Comparison of ENCODE assay signal across 19 cellular contexts in genomic region chr17:50078430-50078829, GRCh38. TPM values are rescaled to one million over a fixed set of nuclear protein-coding genes. Genes with fewer than 3 reads are reported as not detected.
DNase-seq lines count a peak whose midpoint lies in the region; ATAC-seq, FAIRE-seq and TF ChIP-seq lines count a peak whose summit lies in the region.
"Had no signal": no experiment of that assay in that cellular context is flagged by ENCODE, and none has a peak within 500 bp of the region (broad histone marks: within the 10 kb centered on the region; RNA-seq: fewer than 3 reads in every experiment).

No MANE protein-coding gene starts in this region.

- no peak overlapping the region for H3K27ac ChIP-seq in HepG2 (ENCODE audit: extremely low read length, insufficient read depth, low read length)
- no peak overlapping the region for H3K27ac ChIP-seq in right lobe of liver
- H3K27ac ChIP-seq in osteoblast (ENCODE audit: low read depth, low read length) = peak overlapping the region; percentile 47
- H3K27ac ChIP-seq: BLaER1, KMS-11, SJSA1 had no signal

- H3K9me3 ChIP-seq in HepG2 (ENCODE audit: low read length) = no peaks in the 10 kb centered on the region
- H3K9me3 ChIP-seq in right lobe of liver = no peaks in the 10 kb centered on the region
- H3K9me3 ChIP-seq in osteoblast (ENCODE audit: low read depth, low read length) = no peaks in the 10 kb centered on the region
- H3K9me3 ChIP-seq: BLaER1, SJSA1 had no signal

- BruUV-seq in HepG2 (replicated peaks; lab: Mats Ljungman, UMichigan) = no TSS peak

- H3K79me2 ChIP-seq in HepG2 (ENCODE audit: insufficient read depth, low read length) (no peaks in the 10 kb centered on the region), osteoblast (ENCODE audit: insufficient read depth, low read length) (peaks cover 67% of the 10 kb centered on the region)

- TF ChIP-seq RAD21 in HepG2 (CRISPR knock-in tag; IDR thresholded peaks at IDR 0.05) = no peak

- no peaks in the 10 kb centered on the region for H3K27me3 Mint-ChIP-seq in chondrocyte (ENCODE audit: low read depth)
- no peaks in the 10 kb centered on the region for H3K27me3 Mint-ChIP-seq in activated T-cell treated with anti-CD3 and anti-CD28 coated beads, Interleukin-2, amount 50 U/mL, for 4 hours (ENCODE audit: low read depth)

- intact Hi-C loops in HepG2 (cut with micrococcal nuclease; ENCODE audit: unreplicated experiment) = loop anchor here (2.0 kb wide), 1 partner anchor 52 kb away; no protein-coding TSS in a partner anchor
- intact Hi-C loops in right lobe of liver (cut with DNase I) = loop anchor here in 1 of 2 donors (10.0 kb wide), 1 partner anchor 54 kb away; no protein-coding TSS in a partner anchor

- in situ Hi-C loops in HepG2 (cut with HindIII; ENCODE audit: extremely low pct_ligation_motif_present, low pct_unique_long_range_greater_than_20kb) = no loop called here

- no peak for ATAC-seq in HepG2
- no peak for ATAC-seq in right lobe of liver
- no peak for ATAC-seq in activated T-cell treated with anti-CD3 and anti-CD28 coated beads, Interleukin-2, amount 50 U/mL, for 4 hours
- no peak for ATAC-seq in GM21360 (IDR thresholded peaks at IDR 0.05; ENCODE audit: unreplicated experiment)
- ATAC-seq: CD8-positive, alpha-beta T cell had no signal

- H3K27me3 ChIP-seq in HepG2 (ENCODE audit: control insufficient read depth in 1 of 2, insufficient read depth in 2 of 2, low read length in 2 of 2) = peaks cover 0 to 21% of the 10 kb centered on the region in 2 experiments; a peak in 1 of 5 replicates
- H3K27me3 ChIP-seq in right lobe of liver = no peaks in the 10 kb centered on the region
- no peaks in the 10 kb centered on the region for H3K27me3 ChIP-seq in osteoblast (ENCODE audit: insufficient read depth, low read length)
- H3K27me3 ChIP-seq: BLaER1, SJSA1 had no signal

- POLR2A ChIA-PET in HepG2 (lab: Yijun Ruan, JAX) = no interaction called here

- peaks cover 62% of the 10 kb centered on the region for H3K36me3 Mint-ChIP-seq in chondrocyte (ENCODE audit: low read depth)
- H3K36me3 Mint-ChIP-seq in activated T-cell treated with anti-CD3 and anti-CD28 coated beads, Interleukin-2, amount 50 U/mL, for 4 hours (ENCODE audit: insufficient read depth) = peaks cover 2% of the 10 kb centered on the region

- H3K4me3 ChIP-seq in HepG2 (replicated peaks in 1 of 3; ENCODE audit: insufficient read depth in 1 of 3, low read depth in 2 of 3, low read length in 3 of 3) (no peak overlapping the region), right lobe of liver (no peak overlapping the region), osteoblast (ENCODE audit: insufficient read depth, low read length) (no peak overlapping the region)
- H3K4me3 ChIP-seq: BLaER1, SJSA1 had no signal

- H3K9me3 Mint-ChIP-seq in chondrocyte (ENCODE audit: low read depth) = no peaks in the 10 kb centered on the region
- no peaks in the 10 kb centered on the region for H3K9me3 Mint-ChIP-seq in activated T-cell treated with anti-CD3 and anti-CD28 coated beads, Interleukin-2, amount 50 U/mL, for 4 hours
- H3K9me3 Mint-ChIP-seq: CD8-positive, alpha-beta T cell had no signal

- no peak overlapping the region for H3K4me2 ChIP-seq in HepG2 (ENCODE audit: low read depth, low read length)
- no peak overlapping the region for H3K4me2 ChIP-seq in osteoblast (ENCODE audit: insufficient read depth, low read length)
- H3K4me2 ChIP-seq: BLaER1, KMS-11 had no signal

- TF ChIP-seq EP300 in HepG2 (IDR thresholded peaks at IDR 0.05; ENCODE audit: low read depth in 2 of 2, low read length in 2 of 2) (no peak), HepG2 (CRISPR knock-in tag; IDR thresholded peaks at IDR 0.05; ENCODE audit: borderline replicate concordance) (no peak)

- FAIRE-seq in HepG2 (lab: Jason Lieb, UNC) = no peak
- FAIRE-seq: GM12891, GM19239, H1 had no signal

- no peak overlapping the region for H3K4me3 Mint-ChIP-seq in chondrocyte (ENCODE audit: unreplicated experiment)
- H3K4me3 Mint-ChIP-seq in activated T-cell treated with anti-CD3 and anti-CD28 coated beads, Interleukin-2, amount 50 U/mL, for 4 hours = no peak overlapping the region
- H3K4me3 Mint-ChIP-seq: CD8-positive, alpha-beta T cell had no signal

- H2AFZ ChIP-seq in HepG2 (ENCODE audit: low read length) (no peak overlapping the region), osteoblast (ENCODE audit: low read length) (no peak overlapping the region)

- CTCF ChIA-PET in HepG2 (lab: Yijun Ruan, JAX; ENCODE audit: low intra/inter-chr PET ratio, low total read pairs) = interaction anchor here (1.7 to 2.0 kb wide), 2 partner anchors 51 to 217 kb away, joined by 12 to 16 read pairs; no protein-coding TSS in a partner anchor

- H3K4me1 ChIP-seq in HepG2 (ENCODE audit: insufficient read depth, low read length) (no peaks in the 10 kb centered on the region), right lobe of liver (no peaks in the 10 kb centered on the region), osteoblast (ENCODE audit: insufficient read depth, low read length) (peaks cover 9% of the 10 kb centered on the region)
- H3K4me1 ChIP-seq: BLaER1, SJSA1 had no signal

- TF ChIP-seq POLR2A in HepG2 (IDR thresholded peaks at IDR 0.05; ENCODE audit: insufficient read depth in 1 of 2, low read depth in 2 of 2, low read length in 2 of 2) (no peak), right lobe of liver (IDR thresholded peaks at IDR 0.05) (no peak)

- 45% methylated on average over 4 of the region's 4 CpGs for WGBS in HepG2 (ENCODE audit: low lambda C conversion rate)
- WGBS in right lobe of liver (ENCODE audit: insufficient coverage, low coverage, low lambda C conversion rate, missing lambda C conversion rate) = 86% methylated on average over 3 of the region's 4 CpGs

- peaks cover 3% of the 10 kb centered on the region; the same call in 1 of the 2 replicates for H4K20me1 ChIP-seq in HepG2 (ENCODE audit: insufficient read depth, low read length)
- peaks cover 30% of the 10 kb centered on the region for H4K20me1 ChIP-seq in osteoblast (ENCODE audit: insufficient read depth, low read length)
- H4K20me1 ChIP-seq: BLaER1 had no signal

- TF ChIP-seq CTCF in HepG2 (CRISPR knock-in tag; IDR thresholded peaks at IDR 0.05) = no peak
- no peak for TF ChIP-seq CTCF in right lobe of liver (IDR thresholded peaks at IDR 0.05)
- no peak for TF ChIP-seq CTCF in chondrocyte (IDR thresholded peaks at IDR 0.05)
- TF ChIP-seq CTCF in osteoblast (IDR thresholded peaks at IDR 0.05; ENCODE audit: extremely low read depth, low read depth, low read length) = no peak

- DNase-seq in HepG2 (ENCODE audit: low spot score) (no peak), right lobe of liver (no peak), chondrocyte (ENCODE audit: low spot score) (peak; percentile 13), osteoblast (ENCODE audit: insufficient read length, low spot score, missing footprints) (peak; percentile 49), activated gamma-delta T cell (lab: John Stamatoyannopoulos, UW) (no peak)
- no peak for DNase-seq in activated T-cell treated with anti-CD3 and anti-CD28 coated beads, Interleukin-2, amount 50 U/mL, for 4 hours
- DNase-seq: CD8-positive, alpha-beta T cell; DMS53; EL; NCI-H1436 treated with DMSO at 0.1 percent for 48 hours; NCI-H2029; NCI-H345 had no signal

- peaks cover 14% of the 10 kb centered on the region for H3K4me1 Mint-ChIP-seq in chondrocyte (ENCODE audit: low read depth)
- H3K4me1 Mint-ChIP-seq in activated T-cell treated with anti-CD3 and anti-CD28 coated beads, Interleukin-2, amount 50 U/mL, for 4 hours (ENCODE audit: low read depth) = no peaks in the 10 kb centered on the region

- H3K36me3 ChIP-seq in HepG2 (replicated peaks in 1 of 2; ENCODE audit: control insufficient read depth in 1 of 2, insufficient read depth in 2 of 2, low read length in 2 of 2) (no peaks in the 10 kb centered on the region), right lobe of liver (peaks cover 0 to 1% (median 0%) of the 10 kb centered on the region in 4 donors), osteoblast (ENCODE audit: insufficient read depth, low read length) (peaks cover 97% of the 10 kb centered on the region)
- H3K36me3 ChIP-seq: BLaER1 had no signal

- H3K27ac Mint-ChIP-seq in chondrocyte (ENCODE audit: unreplicated experiment) = no peak overlapping the region
- H3K27ac Mint-ChIP-seq: CD8-positive, alpha-beta T cell had no signal

- no peak overlapping the region for H3K9ac ChIP-seq in HepG2 (ENCODE audit: insufficient read depth, low read depth, low read length)
- H3K9ac ChIP-seq: BLaER1, KMS-11 had no signal

RNA-seq across cellular contexts. Expression of gene PDK2, which starts 16.7 kb away (rescaled TPM):
- 18.5 and 19.2 TPM in 2 replicates for total RNA-seq in HepG2 (2016; rRNA removed; fragmentation: Illumina TruSeq; extraction: Trizol)
- total RNA-seq in HepG2 (2016; cell fraction: cytosol; rRNA removed; fragmentation: Illumina TruSeq; extraction: Trizol; ENCODE audit: low read depth) = 6.4 and 13.9 TPM in 2 replicates
- 16.2 and 19.8 TPM in 2 replicates for total RNA-seq in HepG2 (2016; cell fraction: insoluble cytoplasmic fraction; rRNA removed; fragmentation: Illumina TruSeq; extraction: Trizol)
- 10.9 and 11.9 TPM in 2 replicates for total RNA-seq in HepG2 (2016; cell fraction: membrane; rRNA removed; fragmentation: Illumina TruSeq; extraction: Trizol)
- 10.9 and 12.5 TPM in 2 replicates for total RNA-seq in HepG2 (2016; cell fraction: nucleus; rRNA removed; fragmentation: Illumina TruSeq; extraction: Trizol)
- 59.7 and 66.6 TPM in 2 replicates for polyA plus RNA-seq in HepG2 (2011; rRNA removed)
- polyA plus RNA-seq in HepG2 (2011; cell fraction: cytosol; rRNA removed) = 33.2 and 46.3 TPM in 2 replicates
- 86.5 and 102 TPM in 2 replicates for polyA plus RNA-seq in HepG2 (2011; cell fraction: nucleus; rRNA removed)
- 17.2 and 27.4 TPM in 2 replicates for polyA plus RNA-seq in HepG2 (2012)
- polyA plus RNA-seq in HepG2 (2016; cell fraction: cytosol; fragmentation: Illumina TruSeq; extraction: Trizol; ENCODE audit: low read depth) = 9.3 and 10.8 TPM in 2 replicates
- polyA plus RNA-seq in HepG2 (2016; cell fraction: insoluble cytoplasmic fraction; fragmentation: Illumina TruSeq; extraction: Trizol; ENCODE audit: low read depth) = 22.3 and 32.8 TPM in 2 replicates
- polyA plus RNA-seq in HepG2 (2016; cell fraction: membrane; fragmentation: Illumina TruSeq; extraction: Trizol; ENCODE audit: low read depth) = 12.0 and 14.3 TPM in 2 replicates
- polyA plus RNA-seq in HepG2 (2016; cell fraction: nucleus; fragmentation: Illumina TruSeq; extraction: Trizol; ENCODE audit: insufficient read depth, low read depth) = 21.9 and 24.6 TPM in 2 replicates
- 111 and 113 TPM in 2 replicates for polyA minus RNA-seq in HepG2 (2011; rRNA and poly(A)+ RNA removed; ENCODE audit: low replicate concordance)
- polyA minus RNA-seq in HepG2 (2011; cell fraction: cytosol; rRNA and poly(A)+ RNA removed) = 22.7 and 28.5 TPM in 2 replicates
- 44.5 and 48.7 TPM in 2 replicates for polyA minus RNA-seq in HepG2 (2011; cell fraction: nucleus; rRNA and poly(A)+ RNA removed)
- total RNA-seq in right lobe of liver = 10 to 100 TPM; 25.0 to 58.0 (median 44.8) TPM
- 28.9 to 38.0 TPM (median 31.1 TPM) in 3 replicates for total RNA-seq in chondrocyte
- 43.4 and 54.8 TPM in 2 replicates for total RNA-seq in osteoblast
- 10 to 100 TPM in 1 of 3 donors, 1 to 10 TPM in 2; 8.8 to 11.7 (median 9.2) TPM for total RNA-seq in activated T-cell treated with anti-CD3 and anti-CD28 coated beads, Interleukin-2, amount 50 U/mL, for 4 hours

RNA-seq across cellular contexts. Expression of gene ITGA3, which starts 22.5 kb away (rescaled TPM):
- 0.69 and 0.77 TPM in 2 replicates for total RNA-seq in HepG2 (2016; rRNA removed; fragmentation: Illumina TruSeq; extraction: Trizol)
- 1.5 and 1.9 TPM in 2 replicates for total RNA-seq in HepG2 (2016; cell fraction: cytosol; rRNA removed; fragmentation: Illumina TruSeq; extraction: Trizol; ENCODE audit: low read depth)
- total RNA-seq in HepG2 (2016; cell fraction: insoluble cytoplasmic fraction; rRNA removed; fragmentation: Illumina TruSeq; extraction: Trizol) = 0.48 and 1.1 TPM in 2 replicates
- 0.28 and 0.62 TPM in 2 replicates for total RNA-seq in HepG2 (2016; cell fraction: membrane; rRNA removed; fragmentation: Illumina TruSeq; extraction: Trizol)
- total RNA-seq in HepG2 (2016; cell fraction: nucleus; rRNA removed; fragmentation: Illumina TruSeq; extraction: Trizol) = 1.3 and 1.8 TPM in 2 replicates
- polyA plus RNA-seq in HepG2 (2011; rRNA removed) = 0.48 and 0.59 TPM in 2 replicates
- 0.33 and 0.78 TPM in 2 replicates for polyA plus RNA-seq in HepG2 (2011; cell fraction: cytosol; rRNA removed)
- 2.6 and 3.3 TPM in 2 replicates for polyA plus RNA-seq in HepG2 (2011; cell fraction: nucleus; rRNA removed)
- polyA plus RNA-seq in HepG2 (2012) = 0.27 and 0.32 TPM in 2 replicates
- polyA plus RNA-seq in HepG2 (2016; cell fraction: cytosol; fragmentation: Illumina TruSeq; extraction: Trizol; ENCODE audit: low read depth) = 0.51 and 0.57 TPM in 2 replicates
- polyA plus RNA-seq in HepG2 (2016; cell fraction: insoluble cytoplasmic fraction; fragmentation: Illumina TruSeq; extraction: Trizol; ENCODE audit: low read depth) = 0.52 and 0.82 TPM in 2 replicates
- 0.30 and 0.48 TPM in 2 replicates for polyA plus RNA-seq in HepG2 (2016; cell fraction: membrane; fragmentation: Illumina TruSeq; extraction: Trizol; ENCODE audit: low read depth)
- 1.3 and 2.2 TPM in 2 replicates for polyA plus RNA-seq in HepG2 (2016; cell fraction: nucleus; fragmentation: Illumina TruSeq; extraction: Trizol; ENCODE audit: insufficient read depth, low read depth)
- 1.4 and 198 TPM in 2 replicates for polyA minus RNA-seq in HepG2 (2011; rRNA and poly(A)+ RNA removed; ENCODE audit: low replicate concordance)
- 2.9 and 6.2 TPM in 2 replicates for polyA minus RNA-seq in HepG2 (2011; cell fraction: cytosol; rRNA and poly(A)+ RNA removed)
- polyA minus RNA-seq in HepG2 (2011; cell fraction: nucleus; rRNA and poly(A)+ RNA removed) = 1.1 and 2.8 TPM in 2 replicates
- 1 to 10 TPM; 1.4 to 3.7 (median 2.4) TPM for total RNA-seq in right lobe of liver
- total RNA-seq in chondrocyte = 85.8 to 236 TPM (median 216 TPM) in 3 replicates
- 73.4 and 81.4 TPM in 2 replicates for total RNA-seq in osteoblast
- total RNA-seq in activated T-cell treated with anti-CD3 and anti-CD28 coated beads, Interleukin-2, amount 50 U/mL, for 4 hours = 10 to 100 TPM in 1 of 3 donors, 1 to 10 TPM in 2; 9.2 to 10.2 (median 9.4) TPM

RNA-seq across cellular contexts. Expression of gene SAMD14, which starts 51.5 kb away (rescaled TPM):
- total RNA-seq in HepG2 (2016; rRNA removed; fragmentation: Illumina TruSeq; extraction: Trizol) (0.07 TPM in 1 of 2 replicates, not detected in the other), right lobe of liver (1 to 10 TPM in 2 of 6 experiments, under 1 TPM in 3, not detected in 1; 0.50 to 3.8 (median 0.77) TPM), chondrocyte (26.0 to 29.4 TPM (median 27.6 TPM) in 3 replicates), osteoblast (2.5 and 2.7 TPM in 2 replicates)
- 0.18 and 0.20 TPM in 2 replicates for total RNA-seq in HepG2 (2016; cell fraction: cytosol; rRNA removed; fragmentation: Illumina TruSeq; extraction: Trizol; ENCODE audit: low read depth)
- total RNA-seq in HepG2 (2016; cell fraction: insoluble cytoplasmic fraction; rRNA removed; fragmentation: Illumina TruSeq; extraction: Trizol) = 0.04 TPM in 1 of 2 replicates, not detected in the other
- total RNA-seq in HepG2 (2016; cell fraction: membrane; rRNA removed; fragmentation: Illumina TruSeq; extraction: Trizol) = 0.09 and 0.14 TPM in 2 replicates
- 0.09 TPM in 2 replicates for total RNA-seq in HepG2 (2016; cell fraction: nucleus; rRNA removed; fragmentation: Illumina TruSeq; extraction: Trizol)
- polyA plus RNA-seq in HepG2 (2011; rRNA removed) = 0.22 TPM in 1 of 2 replicates, not detected in the other
- 0.01 and 0.04 TPM in 2 replicates for polyA plus RNA-seq in HepG2 (2011; cell fraction: cytosol; rRNA removed)
- 0.24 and 0.29 TPM in 2 replicates for polyA plus RNA-seq in HepG2 (2011; cell fraction: nucleus; rRNA removed)
- polyA plus RNA-seq in HepG2 (2012) = 0.08 and 0.11 TPM in 2 replicates
- not detected in 2 replicates for polyA plus RNA-seq in HepG2 (2016; cell fraction: cytosol; fragmentation: Illumina TruSeq; extraction: Trizol; ENCODE audit: low read depth)
- 0.16 TPM in 1 of 2 replicates, not detected in the other for polyA plus RNA-seq in HepG2 (2016; cell fraction: insoluble cytoplasmic fraction; fragmentation: Illumina TruSeq; extraction: Trizol; ENCODE audit: low read depth)
- 0.19 TPM in 2 replicates for polyA plus RNA-seq in HepG2 (2016; cell fraction: membrane; fragmentation: Illumina TruSeq; extraction: Trizol; ENCODE audit: low read depth)
- 0.53 TPM in 1 of 2 replicates, not detected in the other for polyA plus RNA-seq in HepG2 (2016; cell fraction: nucleus; fragmentation: Illumina TruSeq; extraction: Trizol; ENCODE audit: insufficient read depth, low read depth)
- polyA minus RNA-seq in HepG2 (2011; rRNA and poly(A)+ RNA removed; ENCODE audit: low replicate concordance) = 0.28 and 0.30 TPM in 2 replicates
- polyA minus RNA-seq in HepG2 (2011; cell fraction: cytosol; rRNA and poly(A)+ RNA removed) = 0.09 and 0.20 TPM in 2 replicates
- polyA minus RNA-seq in HepG2 (2011; cell fraction: nucleus; rRNA and poly(A)+ RNA removed) = 0.39 and 0.99 TPM in 2 replicates
- under 1 TPM; 0.47 to 0.78 (median 0.52) TPM for total RNA-seq in activated T-cell treated with anti-CD3 and anti-CD28 coated beads, Interleukin-2, amount 50 U/mL, for 4 hours

Comparison
In these comparisons a context has a peak if more than half of its experiments do, and no peak if none do; other contexts are left out.
1. DNase-seq: peak in chondrocyte (single experiment) and osteoblast (single experiment); none in HepG2 (single experiment), right lobe of liver (0 of 3), activated gamma-delta T cell (single experiment) and activated T-cell treated with anti-CD3 and anti-CD28 coated beads, Interleukin-2, amount 50 U/mL, for 4 hours (single experiment).